Comparison of ENCODE assay signal across 33 cellular contexts in the genomic region with DNA sequence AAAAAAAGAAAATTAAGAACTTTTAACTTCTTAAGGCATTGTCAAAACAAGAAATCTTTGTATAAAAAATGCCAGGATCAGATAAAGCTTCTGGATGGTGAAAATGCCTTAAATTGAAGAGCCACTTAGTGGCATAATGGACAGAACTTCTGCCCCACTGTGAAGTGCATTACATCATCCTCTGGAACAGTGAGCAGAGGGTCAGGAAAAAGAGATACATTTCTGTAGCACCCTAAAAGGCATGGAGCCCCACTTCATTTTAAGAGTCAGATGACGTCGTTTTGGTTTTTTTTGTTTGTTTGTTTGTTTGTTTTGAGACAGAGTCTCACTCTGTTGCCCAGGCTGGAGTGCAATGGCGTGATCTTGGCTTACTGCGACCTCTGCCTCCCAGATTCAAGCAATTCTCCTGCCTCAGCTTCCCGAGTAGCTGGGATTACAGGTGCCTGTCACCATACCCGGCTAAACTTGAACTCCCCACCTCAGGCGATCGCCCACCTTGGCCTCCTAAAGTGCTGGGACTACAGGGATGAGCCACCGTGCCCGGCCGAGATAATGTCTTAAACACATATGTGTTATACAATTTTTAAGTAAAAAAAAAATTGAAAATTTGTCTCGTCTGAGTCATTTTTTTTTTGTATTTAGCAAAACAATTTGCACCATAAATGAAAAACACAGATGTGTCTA. TPM values are rescaled to one million over a fixed set of nuclear protein-coding genes. Genes with fewer than 3 reads are reported as not detected.
"Had no signal": no experiment of that assay in that cellular context is flagged by ENCODE, and none has a peak within 500 bp of the region (broad histone marks: within the 10 kb centered on the region; RNA-seq: fewer than 3 reads in every experiment).

No MANE protein-coding gene starts in this region.

- H3K4me1 ChIP-seq: colonic mucosa, gastroesophageal sphincter, heart left ventricle, left lung, neural progenitor cell, parathyroid adenoma, prostate gland, right atrium auricular region, spleen, tibial nerve, upper lobe of left lung had no signal

- H3K36me3 Mint-ChIP-seq: naive thymus-derived CD4-positive, alpha-beta T cell; neural progenitor cell; stimulated activated memory B cell treated with anti-CD40 and anti-IgM and Interleukin-4, amounts not matched to agents 10 μg/mL and 1 μg/mL and 100 μg/mL, for 72 hours had no signal

- FAIRE-seq: urothelium cell line had no signal

- H3K4me2 ChIP-seq: hepatocyte, neural progenitor cell had no signal

- H2AFZ ChIP-seq: hepatocyte, neural progenitor cell, parathyroid adenoma had no signal

- H3K27me3 Mint-ChIP-seq: dendritic cell treated with granulocyte-macrophage colony-stimulating factor and Interleukin-4, amounts not matched to agents 40 ng/mL and 50 ng/mL, for 4 days; naive thymus-derived CD4-positive, alpha-beta T cell; stimulated activated memory B cell treated with anti-CD40 and anti-IgM and Interleukin-4, amounts not matched to agents 10 μg/mL and 1 μg/mL and 100 μg/mL, for 72 hours; stimulated activated naive CD8-positive, alpha-beta T cell treated with anti-CD3 and anti-CD28 coated beads, Interleukin-15, Interleukin-2, amounts not matched to agents 100 ng/mL and 50 ng/mL, for 24 hours had no signal

- H3K27me3 ChIP-seq: colonic mucosa, gastroesophageal sphincter, hepatocyte, left lung, neural progenitor cell, right atrium auricular region, spleen, tibial nerve, upper lobe of left lung had no signal

- H3K79me2 ChIP-seq: hepatocyte, parathyroid adenoma had no signal

- ATAC-seq: esophagus mucosa; gastroesophageal sphincter; heart left ventricle; left cardiac atrium; naive thymus-derived CD4-positive, alpha-beta T cell; stimulated activated memory B cell treated with anti-CD40 and anti-IgM and Interleukin-4, amounts not matched to agents 10 μg/mL and 1 μg/mL and 100 μg/mL, for 72 hours had no signal

- H3K4me1 Mint-ChIP-seq: endodermal cell; naive thymus-derived CD4-positive, alpha-beta T cell; nephron; neural progenitor cell; stimulated activated memory B cell treated with anti-CD40 and anti-IgM and Interleukin-4, amounts not matched to agents 10 μg/mL and 1 μg/mL and 100 μg/mL, for 72 hours had no signal

- H3K27ac ChIP-seq: colonic mucosa, epithelial cell of prostate, gastroesophageal sphincter, heart left ventricle, hepatocyte, left lung, neural progenitor cell, parathyroid adenoma, prostate gland, right atrium auricular region, skin epidermis, spleen, thoracic aorta, tibial nerve, upper lobe of left lung had no signal

- H3K4me3 Mint-ChIP-seq: dendritic cell treated with granulocyte-macrophage colony-stimulating factor and Interleukin-4, amounts not matched to agents 40 ng/mL and 50 ng/mL, for 4 days; endodermal cell; naive thymus-derived CD4-positive, alpha-beta T cell; nephron; neural progenitor cell; stimulated activated memory B cell treated with anti-CD40 and anti-IgM and Interleukin-4, amounts not matched to agents 10 μg/mL and 1 μg/mL and 100 μg/mL, for 72 hours; stimulated activated naive CD8-positive, alpha-beta T cell treated with anti-CD3 and anti-CD28 coated beads, Interleukin-15, Interleukin-2, amounts not matched to agents 100 ng/mL and 50 ng/mL, for 24 hours had no signal

- H3K4me3 ChIP-seq: colonic mucosa, gastroesophageal sphincter, heart left ventricle, hepatocyte, left lung, neural progenitor cell, prostate gland, right atrium auricular region, skin epidermis, spleen, thoracic aorta, tibial nerve, upper lobe of left lung had no signal

- H3K9ac ChIP-seq: neural progenitor cell, parathyroid adenoma had no signal

- DNase-seq: colonic mucosa; effector CD8-positive, alpha-beta T cell; endodermal cell; foreskin fibroblast; left cardiac atrium; mammary epithelial cell; mesendoderm; midbrain; naive thymus-derived CD4-positive, alpha-beta T cell; spleen; stimulated activated CD4-positive, alpha-beta T cell treated with anti-CD3 and anti-CD28 coated beads, Interleukin-4, amount 100 ng/mL, for 4 hours had no signal

- H3K9me3 ChIP-seq: colonic mucosa, gastroesophageal sphincter, prostate gland, right atrium auricular region, thoracic aorta, tibial nerve, upper lobe of left lung had no signal

- H3K36me3 ChIP-seq: colonic mucosa, gastroesophageal sphincter, heart left ventricle, left lung, neural progenitor cell, prostate gland, right atrium auricular region, spleen, thoracic aorta, tibial nerve, upper lobe of left lung had no signal

- H3K9me3 Mint-ChIP-seq: dendritic cell treated with granulocyte-macrophage colony-stimulating factor and Interleukin-4, amounts not matched to agents 40 ng/mL and 50 ng/mL, for 4 days; endodermal cell; nephron; neural progenitor cell; stimulated activated naive CD8-positive, alpha-beta T cell treated with anti-CD3 and anti-CD28 coated beads, Interleukin-15, Interleukin-2, amounts not matched to agents 100 ng/mL and 50 ng/mL, for 24 hours had no signal

- H3K27ac Mint-ChIP-seq: dendritic cell treated with granulocyte-macrophage colony-stimulating factor and Interleukin-4, amounts not matched to agents 40 ng/mL and 50 ng/mL, for 4 days; endodermal cell; naive thymus-derived CD4-positive, alpha-beta T cell; nephron; neural progenitor cell; stimulated activated memory B cell treated with anti-CD40 and anti-IgM and Interleukin-4, amounts not matched to agents 10 μg/mL and 1 μg/mL and 100 μg/mL, for 72 hours; stimulated activated naive CD8-positive, alpha-beta T cell treated with anti-CD3 and anti-CD28 coated beads, Interleukin-15, Interleukin-2, amounts not matched to agents 100 ng/mL and 50 ng/mL, for 24 hours had no signal

RNA-seq across cellular contexts. Expression of gene SLC13A1, which starts 29.3 kb away (rescaled TPM):
- total RNA-seq: endodermal cell; esophagus mucosa; gastroesophageal sphincter; heart left ventricle; kidney epithelial cell; left cardiac atrium; left lung; lower leg skin; mammary epithelial cell; naive thymus-derived CD4-positive, alpha-beta T cell; osteoblast; prostate gland; right atrium auricular region; spleen; thoracic aorta; tibial nerve; upper lobe of left lung had no signal
- polyA plus RNA-seq: heart left ventricle; hepatocyte; mammary epithelial cell; naive thymus-derived CD4-positive, alpha-beta T cell; spleen had no signal
